In genomic region chr1:42332877-42333276, GRCh38 we compare ENCODE assay signal across 1 cellular context.
A peak's percentile ranks its signal among the peaks of the same experiment; 100 is the strongest.
TF ChIP-seq lines count a peak whose summit lies in the region.

No MANE protein-coding gene starts in this region.

TF ChIP-seq in HepG2, 621 proteins besides CTCF, POLR2A, EP300 and RAD21:
- TF ChIP-seq SIN3B (IDR thresholded peaks at IDR 0.05; ENCODE audit: low read length) (no peak), MAFK (conservative IDR thresholded peaks at IDR 0.05 in 1 of 2, IDR thresholded peaks at IDR 0.05 in 1 of 2; ENCODE audit: low read length in 2 of 2) (0 out of 4 replicates have a peak, but pooled peaks of 1 of the 2 experiments have one; percentile 18)
TF ChIP-seq in HepG2: peak in this region for 1.
